Comparison of ENCODE assay signal across 10 cellular contexts in genomic region chr3:132268956-132269355, GRCh38. TPM values are rescaled to one million over a fixed set of nuclear protein-coding genes. Genes with fewer than 3 reads are reported as not detected.
A peak's percentile ranks its signal among the peaks of the same experiment; 100 is the strongest.
DNase-seq lines count a peak whose midpoint lies in the region; ATAC-seq and TF ChIP-seq lines count a peak whose summit lies in the region.
"Had no signal": no experiment of that assay in that cellular context is flagged by ENCODE, and none has a peak within 500 bp of the region (broad histone marks: within the 10 kb centered on the region; RNA-seq: fewer than 3 reads in every experiment).

No MANE protein-coding gene starts in this region.

- H3K4me1 ChIP-seq in lower lobe of right lung = peaks cover 3% of the 10 kb centered on the region
- H3K4me1 ChIP-seq: pancreas had no signal

- no peak overlapping the region for H3K4me3 ChIP-seq in lower lobe of right lung
- H3K4me3 ChIP-seq: pancreas had no signal

- peak; percentile 38 for TF ChIP-seq CTCF in lower lobe of right lung (IDR thresholded peaks at IDR 0.05)

- in situ Hi-C loops in Caki2 (cut with HindIII; ENCODE audit: low pct_unique_long_range_greater_than_20kb, low sequenced_read_pairs) = no loop called here

- H3K27me3 ChIP-seq in lower lobe of right lung (ENCODE audit: low read depth) = no peaks in the 10 kb centered on the region
- H3K27me3 ChIP-seq: pancreas had no signal

- H3K9me3 ChIP-seq in lower lobe of right lung = no peaks in the 10 kb centered on the region
- H3K9me3 ChIP-seq: pancreas had no signal

- intact Hi-C loops in lower lobe of right lung (cut with DNase I) = no loop called here

- no peaks in the 10 kb centered on the region for H3K36me3 ChIP-seq in lower lobe of right lung
- H3K36me3 ChIP-seq: pancreas had no signal

- no peak overlapping the region for H3K27ac ChIP-seq in lower lobe of right lung
- H3K27ac ChIP-seq: pancreas had no signal

- DNase-seq in Caki2 (ENCODE audit: low read depth) (peak; percentile 29), HT-29 (ENCODE audit: low spot score) (peak; percentile 48), amniotic epithelial cell (ENCODE audit: low read depth) (peak; percentile 37), lower lobe of right lung (no peak), NCI-H146 (lab: John Stamatoyannopoulos, UW) (no peak), NCI-H2107 (lab: John Stamatoyannopoulos, UW) (no peak)
- DNase-seq in activated CD4-positive, CD25-positive, alpha-beta regulatory T cell treated with anti-CD3 and anti-CD28 coated beads, Interleukin-2, amount 50 U/mL, for 72 hours = no peak
- DNase-seq: NCI-H526, pancreas had no signal

- no peak for ATAC-seq in lower lobe of right lung
- ATAC-seq in GM21737 (IDR thresholded peaks at IDR 0.05; ENCODE audit: unreplicated experiment) = no peak
- ATAC-seq: pancreas had no signal

RNA-seq across cellular contexts. Expression of gene ACP3, which starts 48.3 kb away (rescaled TPM):
- not detected in 2 replicates for total RNA-seq in Caki2 (2014; rRNA removed; shearing (Covaris generic); ENCODE audit: low replicate concordance)
- 2.8 and 4.0 TPM in 2 replicates for total RNA-seq in HT-29 (2014; rRNA removed; shearing (Covaris generic))
- total RNA-seq in lower lobe of right lung = 19.9 TPM

Comparison
In these comparisons a context has a peak if more than half of its experiments do, and no peak if none do; other contexts are left out.
1. DNase-seq: peak in Caki2 (single experiment), HT-29 (single experiment) and amniotic epithelial cell (single experiment); none in lower lobe of right lung (single experiment), activated CD4-positive, CD25-positive, alpha-beta regulatory T cell treated with anti-CD3 and anti-CD28 coated beads, Interleukin-2, amount 50 U/mL, for 72 hours (single experiment), NCI-H146 (single experiment) and NCI-H2107 (single experiment).